10 cellular contexts compared by ENCODE assay signal in the genomic region with DNA sequence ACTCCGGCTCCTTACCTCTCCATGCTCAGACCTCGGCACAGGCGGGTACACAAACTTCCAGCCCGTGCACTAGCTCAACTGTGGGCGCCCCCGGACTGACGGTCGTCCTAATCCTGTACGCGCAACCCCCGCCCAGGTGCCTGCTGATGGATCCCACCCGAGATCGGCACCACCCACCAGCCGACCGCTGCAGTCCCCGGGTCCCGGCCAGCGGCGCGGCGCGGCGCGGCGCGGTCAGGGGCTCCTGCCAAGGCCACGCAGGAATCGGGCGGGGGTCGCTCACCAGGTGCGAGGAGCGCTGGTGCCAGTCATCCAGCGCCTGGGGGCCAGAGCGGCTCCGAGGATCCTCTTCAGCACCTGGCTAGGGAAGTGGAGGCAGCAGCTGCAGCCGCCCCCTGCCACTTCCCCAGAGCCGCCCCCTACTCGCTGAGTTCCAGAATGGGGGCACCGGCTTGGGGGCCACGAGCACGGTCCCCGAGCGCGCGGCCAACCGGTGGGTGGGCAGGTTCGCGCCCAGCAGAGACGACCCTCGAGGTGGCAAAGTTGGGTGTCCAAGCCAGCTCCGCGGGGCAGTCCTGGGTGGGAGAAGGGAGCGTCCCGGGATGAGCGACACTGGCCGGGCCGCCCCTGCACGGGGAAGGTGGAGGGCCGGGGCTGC. TPM values are rescaled to one million over a fixed set of nuclear protein-coding genes. Genes with fewer than 3 reads are reported as not detected.
DNase-seq lines count a peak whose midpoint lies in the region; ATAC-seq, FAIRE-seq and TF ChIP-seq lines count a peak whose summit lies in the region.
"Had no signal": no experiment of that assay in that cellular context is flagged by ENCODE, and none has a peak within 500 bp of the region (broad histone marks: within the 10 kb centered on the region; RNA-seq: fewer than 3 reads in every experiment).

No MANE protein-coding gene starts in this region.

- peaks cover 15% of the 10 kb centered on the region for H3K4me1 ChIP-seq in body of pancreas
- peaks cover 0 to 5% of the 10 kb centered on the region in 2 donors for H3K4me1 ChIP-seq in kidney (ENCODE audit: control insufficient read depth in 1 of 2, insufficient read depth in 1 of 2, low read depth in 1 of 2, low read length in 2 of 2)
- H3K4me1 ChIP-seq in thyroid gland = peaks cover 15 to 24% of the 10 kb centered on the region in 2 donors

- no peak for TF ChIP-seq CTCF in body of pancreas (IDR thresholded peaks at IDR 0.05)
- TF ChIP-seq CTCF in kidney (IDR thresholded peaks at IDR 0.05; ENCODE audit: borderline replicate concordance, extremely low read depth, insufficient read depth) = no peak
- no peak for TF ChIP-seq CTCF in thyroid gland (IDR thresholded peaks at IDR 0.05)
- TF ChIP-seq CTCF in natural killer cell (IDR thresholded peaks at IDR 0.05) = no peak

- no peak for FAIRE-seq in kidney (lab: Jason Lieb, UNC)
- FAIRE-seq: A204.1, colon had no signal

- H3K9me3 ChIP-seq in body of pancreas = no peaks in the 10 kb centered on the region
- no peaks in the 10 kb centered on the region for H3K9me3 ChIP-seq in kidney (ENCODE audit: control insufficient read depth in 1 of 2, low read length in 2 of 2)
- no peaks in the 10 kb centered on the region for H3K9me3 ChIP-seq in thyroid gland

- H3K4me1 Mint-ChIP-seq in natural killer cell = no peaks in the 10 kb centered on the region

- H3K27me3 Mint-ChIP-seq in natural killer cell (ENCODE audit: low read depth in 2 of 2) = peaks cover 18 to 19% of the 10 kb centered on the region in 2 donors

- no peak overlapping the region for H3K4me3 Mint-ChIP-seq in natural killer cell

- DNase-seq in NCI-H345 (lab: John Stamatoyannopoulos, UW) (peak; percentile 55), NCI-H345 treated with DMSO at 0.1 percent for 48 hours (lab: John Stamatoyannopoulos, UW; ENCODE audit: unreplicated experiment) (no peak), body of pancreas (peak in 3 of 4 donors; percentile 5 to 35 (median 27)), kidney (peak; percentile 84), thyroid gland (peak in 1 of 2 donors; percentile 8), natural killer cell (no peak), inferior parietal cortex (ENCODE audit: extremely low spot score) (no peak)

- H3K9me3 Mint-ChIP-seq in natural killer cell = no peaks in the 10 kb centered on the region

- no peak for TF ChIP-seq POLR2A in body of pancreas (IDR thresholded peaks at IDR 0.05)
- no peak for TF ChIP-seq POLR2A in thyroid gland (IDR thresholded peaks at IDR 0.05)

- peak overlapping the region in 1 of 2 donors; percentile 17 for H3K9ac ChIP-seq in kidney (ENCODE audit: low read length in 2 of 2)

- no peaks in the 10 kb centered on the region for H3K36me3 Mint-ChIP-seq in natural killer cell

- H3K27ac ChIP-seq in body of pancreas = peak overlapping the region in 3 of 4 donors; percentile 44 to 94 (median 91)
- peak overlapping the region; percentile 46 to 54 for H3K27ac ChIP-seq in kidney (ENCODE audit: low read depth in 2 of 2, low read length in 2 of 2)
- peak overlapping the region in 1 of 3 donors; percentile 49 for H3K27ac ChIP-seq in thyroid gland

- intact Hi-C loops in body of pancreas (cut with DNase I) (loop anchor here (10.0 kb wide), 1 partner anchor 699 kb away; the partner anchor contains the start of gene ATPSCKMT), kidney (cut with DNase I) (no loop called here), thyroid gland (cut with DNase I) (no loop called here), natural killer cell (cut with micrococcal nuclease) (no loop called here)

- H3K27me3 ChIP-seq in body of pancreas = no peaks in the 10 kb centered on the region
- H3K27me3 ChIP-seq in thyroid gland = no peaks in the 10 kb centered on the region

- H3K36me3 ChIP-seq in body of pancreas (replicated peaks in 1 of 2; ENCODE audit: insufficient read depth in 1 of 2, low read depth in 2 of 2) = peaks cover 0 to 9% of the 10 kb centered on the region in 2 donors
- peaks cover 4 to 17% of the 10 kb centered on the region in 2 donors for H3K36me3 ChIP-seq in kidney (ENCODE audit: control insufficient read depth in 1 of 2, insufficient read depth in 2 of 2, low read length in 2 of 2)
- no peaks in the 10 kb centered on the region for H3K36me3 ChIP-seq in thyroid gland

- H3K4me3 ChIP-seq in body of pancreas = peak overlapping the region; percentile 81 to 96
- peak overlapping the region; percentile 76 to 82 for H3K4me3 ChIP-seq in kidney (ENCODE audit: low read length in 2 of 2)
- peak overlapping the region; percentile 44 to 62 (median 58) for H3K4me3 ChIP-seq in thyroid gland (replicated peaks in 1 of 3)

- ATAC-seq in body of pancreas (peak; percentile 1), GM21381 (IDR thresholded peaks at IDR 0.05; ENCODE audit: unreplicated experiment) (no peak), natural killer cell (no peak)

- H3K27ac Mint-ChIP-seq in natural killer cell = no peak overlapping the region

- 0 to 2% methylated on average over 3 to 51 of the region's 59 CpGs for whole genome bisulfite sequencing in body of pancreas, 2 donors
- WGBS in thyroid gland, 2 donors = 0% methylated on average over 3 to 25 of the region's 59 CpGs

RNA-seq across cellular contexts. Expression of gene SEMA5A, which starts 0.4 kb away (rescaled TPM):
- 10 to 100 TPM in 1 of 2 donors, 1 to 10 TPM in 1; 3.4 to 40.2 TPM for total RNA-seq in body of pancreas
- 23.3 TPM for total RNA-seq in kidney
- 7.9 TPM for polyA plus RNA-seq in kidney (ENCODE audit: insufficient read depth, low read depth, low replicate concordance)
- 1 to 10 TPM; 1.8 to 8.4 (median 3.8) TPM for total RNA-seq in thyroid gland
- total RNA-seq in natural killer cell = under 1 TPM in 1 of 3 donors, not detected in 2; 0.15 TPM

Comparison
In these comparisons a context has a peak if more than half of its experiments do, and no peak if none do; other contexts are left out.
1. DNase-seq: peak in NCI-H345 (single experiment), body of pancreas (3 of 4) and kidney (single experiment); none in NCI-H345 treated with DMSO at 0.1 percent for 48 hours (single experiment), natural killer cell (single experiment) and inferior parietal cortex (single experiment).
2. Peak in every context shown above with its lines, with median percentiles within 50 percentile points of each other: H3K4me3 ChIP-seq.